ENCODE assay signal across 19 cellular contexts in the genomic region with DNA sequence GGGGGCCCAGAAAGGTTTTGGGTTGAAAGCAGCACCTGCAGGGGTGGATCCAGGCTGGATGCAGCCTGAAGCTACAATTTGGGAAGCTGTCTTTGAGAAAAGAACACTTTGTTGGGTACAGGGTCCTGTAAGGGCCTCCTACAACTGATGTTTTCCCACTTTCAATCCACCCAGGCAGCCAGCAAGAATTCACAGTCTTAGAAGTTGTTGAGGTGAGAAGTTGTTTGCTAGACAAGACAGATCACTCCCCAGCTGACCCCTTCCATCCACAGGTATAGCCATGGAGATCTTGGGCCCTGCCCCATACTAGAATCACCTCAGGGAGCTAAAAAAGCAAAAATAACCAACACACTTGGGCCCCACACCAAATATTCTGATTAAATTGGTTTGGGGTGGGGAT. TPM values are rescaled to one million over a fixed set of nuclear protein-coding genes. Genes with fewer than 3 reads are reported as not detected.
A peak's percentile ranks its signal among the peaks of the same experiment; 100 is the strongest.
DNase-seq lines count a peak whose midpoint lies in the region; ATAC-seq, FAIRE-seq and TF ChIP-seq lines count a peak whose summit lies in the region.
"Had no signal": no experiment of that assay in that cellular context is flagged by ENCODE, and none has a peak within 500 bp of the region (broad histone marks: within the 10 kb centered on the region; RNA-seq: fewer than 3 reads in every experiment).

No MANE protein-coding gene starts in this region.

- H3K9ac ChIP-seq in mesenchymal stem cell (ENCODE audit: low read length) (no peak overlapping the region), smooth muscle cell (ENCODE audit: low read depth) (no peak overlapping the region), HepG2 (ENCODE audit: insufficient read depth, low read depth, low read length) (no peak overlapping the region)
- H3K9ac ChIP-seq: KMS-11 had no signal

- H3K4me2 ChIP-seq in OCI-LY7 (ENCODE audit: low read length) (no peak overlapping the region), mesenchymal stem cell (ENCODE audit: low read length, poor library complexity, severe bottlenecking) (no peak overlapping the region), smooth muscle cell (no peak overlapping the region), HepG2 (ENCODE audit: low read depth, low read length) (no peak overlapping the region)
- H3K4me2 ChIP-seq: KMS-11 had no signal

- peak overlapping the region; percentile 62 for H3K27ac Mint-ChIP-seq in activated naive CD4-positive, alpha-beta T cell treated with anti-CD3 and anti-CD28 coated beads, Interleukin-2, amount 10 ng/mL, durations not matched to agents 7 days and 5 days
- H3K27ac Mint-ChIP-seq in activated naive CD4-positive, alpha-beta T cell treated with anti-CD3 and anti-CD28 coated beads for 36 hours, result no peak overlapping the region

- H3F3A ChIP-seq in smooth muscle cell (ENCODE audit: low read depth), result peaks cover 18% of the 10 kb centered on the region

- H3K4me3 Mint-ChIP-seq in activated naive CD4-positive, alpha-beta T cell treated with anti-CD3 and anti-CD28 coated beads, Interleukin-2, amount 10 ng/mL, durations not matched to agents 7 days and 5 days, result no peak overlapping the region
- H3K4me3 Mint-ChIP-seq in activated naive CD4-positive, alpha-beta T cell treated with anti-CD3 and anti-CD28 coated beads for 36 hours, result no peak overlapping the region
- H3K4me3 Mint-ChIP-seq: H9 had no signal

- H3K4me1 ChIP-seq in OCI-LY7 (ENCODE audit: insufficient read depth, low read length, poor library complexity, severe bottlenecking) (peaks cover 42% of the 10 kb centered on the region), mesenchymal stem cell (ENCODE audit: control insufficient read depth, insufficient read depth, low read depth, low read length) (no peaks in the 10 kb centered on the region), smooth muscle cell (ENCODE audit: low read depth) (peaks cover 6% of the 10 kb centered on the region), foreskin keratinocyte (peaks cover 6% of the 10 kb centered on the region), HepG2 (ENCODE audit: insufficient read depth, low read length) (no peaks in the 10 kb centered on the region)
- H3K4me1 ChIP-seq: Caco-2 had no signal

- no peak for TF ChIP-seq POLR2A in HepG2 (IDR thresholded peaks at IDR 0.05; ENCODE audit: insufficient read depth in 1 of 2, low read depth in 2 of 2, low read length in 2 of 2)

- no peak overlapping the region for H4K8ac ChIP-seq in mesenchymal stem cell (ENCODE audit: low read length)

- H3K27ac ChIP-seq in OCI-LY7 (ENCODE audit: low read depth, low read length, poor library complexity, severe bottlenecking) (peak overlapping the region; percentile 93), mesenchymal stem cell (ENCODE audit: low read length, poor library complexity, severe bottlenecking) (no peak overlapping the region), smooth muscle cell (ENCODE audit: low read depth) (peak overlapping the region; percentile 62), foreskin keratinocyte (no peak overlapping the region), dorsolateral prefrontal cortex (no peak overlapping the region), HepG2 (ENCODE audit: extremely low read length, insufficient read depth, low read length) (no peak overlapping the region)
- H3K27ac ChIP-seq: C4-2B, KMS-11 had no signal

- no peak overlapping the region for H4K91ac ChIP-seq in mesenchymal stem cell (ENCODE audit: low read length)

- no peak for FAIRE-seq in HepG2 (lab: Jason Lieb, UNC)
- FAIRE-seq: A204.1, RCC 7860 had no signal

- H3K36me3 ChIP-seq in OCI-LY7 (ENCODE audit: insufficient read depth, low read length), result no peaks in the 10 kb centered on the region
- H3K36me3 ChIP-seq in mesenchymal stem cell (ENCODE audit: control insufficient read depth in 1 of 2, insufficient read depth in 2 of 2, low read depth in 1 of 2, low read length in 2 of 2), result no peaks in the 10 kb centered on the region
- no peaks in the 10 kb centered on the region for H3K36me3 ChIP-seq in smooth muscle cell (ENCODE audit: low read depth)
- H3K36me3 ChIP-seq in HepG2 (replicated peaks in 1 of 2; ENCODE audit: control insufficient read depth in 1 of 2, insufficient read depth in 2 of 2, low read length in 2 of 2), result no peaks in the 10 kb centered on the region

- no peaks in the 10 kb centered on the region for H3K9me3 ChIP-seq in OCI-LY7 (ENCODE audit: low read length)
- no peaks in the 10 kb centered on the region for H3K9me3 ChIP-seq in mesenchymal stem cell (ENCODE audit: control insufficient read depth, low read length)
- H3K9me3 ChIP-seq in smooth muscle cell (replicated peaks; ENCODE audit: low read depth), result no peaks in the 10 kb centered on the region
- H3K9me3 ChIP-seq in HepG2 (ENCODE audit: low read length), result no peaks in the 10 kb centered on the region
- H3K9me3 ChIP-seq: Caco-2 had no signal

- no peaks in the 10 kb centered on the region for H3K27me3 Mint-ChIP-seq in activated naive CD4-positive, alpha-beta T cell treated with anti-CD3 and anti-CD28 coated beads, Interleukin-2, amount 10 ng/mL, durations not matched to agents 7 days and 5 days
- H3K27me3 Mint-ChIP-seq in activated naive CD4-positive, alpha-beta T cell treated with anti-CD3 and anti-CD28 coated beads for 36 hours (ENCODE audit: low read depth), result no peaks in the 10 kb centered on the region

- no peak overlapping the region for H2AK5ac ChIP-seq in mesenchymal stem cell (ENCODE audit: low read length, severe bottlenecking)

- H3K4me3 ChIP-seq in OCI-LY7 (ENCODE audit: low read depth, low read length, poor library complexity, severe bottlenecking), result no peak overlapping the region
- H3K4me3 ChIP-seq in mesenchymal stem cell (ENCODE audit: insufficient read depth in 1 of 2, low read depth in 1 of 2, low read length in 2 of 2), result no peak overlapping the region
- H3K4me3 ChIP-seq in smooth muscle cell, result no peak overlapping the region
- H3K4me3 ChIP-seq in dorsolateral prefrontal cortex, result no peak overlapping the region
- no peak overlapping the region for H3K4me3 ChIP-seq in HepG2 (replicated peaks in 1 of 3; ENCODE audit: insufficient read depth in 1 of 3, low read depth in 2 of 3, low read length in 3 of 3)

- H4K20me1 ChIP-seq in OCI-LY7 (ENCODE audit: insufficient read depth, low read length) (no peaks in the 10 kb centered on the region), smooth muscle cell (ENCODE audit: low read depth) (no peaks in the 10 kb centered on the region), HepG2 (ENCODE audit: insufficient read depth, low read length) (no peaks in the 10 kb centered on the region)

- POLR2A ChIA-PET in OCI-LY7 (lab: Charles Lee), result interaction anchor here (1.0 to 3.5 kb wide), 2 partner anchors 9 to 11 kb away, joined by 5 to 17 read pairs; a partner anchor contains a TSS
- POLR2A ChIA-PET in HepG2 (lab: Yijun Ruan, JAX), result no interaction called here

- in situ Hi-C loops in HepG2 (cut with HindIII; ENCODE audit: extremely low pct_ligation_motif_present, low pct_unique_long_range_greater_than_20kb), result no loop called here

- H3K79me2 ChIP-seq in OCI-LY7 (ENCODE audit: insufficient read depth, low read depth, low read length) (no peaks in the 10 kb centered on the region), smooth muscle cell (ENCODE audit: low read depth) (no peaks in the 10 kb centered on the region), HepG2 (ENCODE audit: insufficient read depth, low read length) (no peaks in the 10 kb centered on the region)

- TF ChIP-seq CTCF in OCI-LY7 (conservative IDR thresholded peaks at IDR 0.05; ENCODE audit: low read length) (no peak), smooth muscle cell (IDR thresholded peaks at IDR 0.05; ENCODE audit: borderline replicate concordance, insufficient read depth, poor library complexity, severe bottlenecking) (no peak), foreskin keratinocyte (conservative IDR thresholded peaks at IDR 0.05) (no peak), dorsolateral prefrontal cortex (IDR thresholded peaks at IDR 0.05 in 54 of 56, conservative IDR thresholded peaks at IDR 0.05 in 2 of 56; ENCODE audit: low read depth in 1 of 56, partially characterized antibody in 56 of 56) (no peak), HepG2 (CRISPR knock-in tag; IDR thresholded peaks at IDR 0.05) (no peak)

- peaks cover 30% of the 10 kb centered on the region for H3K4me1 Mint-ChIP-seq in activated naive CD4-positive, alpha-beta T cell treated with anti-CD3 and anti-CD28 coated beads, Interleukin-2, amount 10 ng/mL, durations not matched to agents 7 days and 5 days
- H3K4me1 Mint-ChIP-seq in activated naive CD4-positive, alpha-beta T cell treated with anti-CD3 and anti-CD28 coated beads for 36 hours (ENCODE audit: low read depth), result peaks cover 17% of the 10 kb centered on the region
- H3K4me1 Mint-ChIP-seq: H9 had no signal

- no peaks in the 10 kb centered on the region for H3K79me1 ChIP-seq in mesenchymal stem cell (replicated peaks; ENCODE audit: low read length, poor library complexity, severe bottlenecking)

- peak overlapping the region; percentile 39 for H2BK120ac ChIP-seq in mesenchymal stem cell (ENCODE audit: low read depth, low read length)

- CTCF ChIA-PET in activated naive CD4-positive, alpha-beta T cell treated with anti-CD3 and anti-CD28 coated beads, Interleukin-2, amount 10 ng/mL, durations not matched to agents 7 days and 5 days (lab: Charles Lee), result interaction anchor here (2.8 kb wide), 1 partner anchor 73 kb away, joined by 8 read pairs; no protein-coding TSS in a partner anchor
- CTCF ChIA-PET in activated naive CD4-positive, alpha-beta T cell treated with anti-CD3 and anti-CD28 coated beads for 36 hours (lab: Charles Lee), result interaction anchor here (0.6 to 0.7 kb wide), 3 partner anchors 42 to 160 kb away, joined by 3 read pairs; no protein-coding TSS in a partner anchor
- CTCF ChIA-PET in OCI-LY7 (lab: Charles Lee; ENCODE audit: unreplicated experiment) (no interaction called here), HepG2 (lab: Yijun Ruan, JAX; ENCODE audit: low intra/inter-chr PET ratio, low total read pairs) (no interaction called here)

- no peak for DNase-seq in activated naive CD4-positive, alpha-beta T cell treated with anti-CD3 and anti-CD28 coated beads, Interleukin-2, amount 10 ng/mL, durations not matched to agents 7 days and 5 days
- DNase-seq in activated naive CD4-positive, alpha-beta T cell treated with anti-CD3 and anti-CD28 coated beads for 36 hours, result no peak
- DNase-seq in OCI-LY7 (ENCODE audit: low spot score) (no peak), mesenchymal stem cell (no peak), smooth muscle cell (lab: John Stamatoyannopoulos, UW; ENCODE audit: unreplicated experiment) (no peak), foreskin keratinocyte (no peak), dorsolateral prefrontal cortex (no peak), HepG2 (ENCODE audit: low spot score) (no peak)
- DNase-seq: Caco-2, EL, H9, NCI-H1436 treated with DMSO at 0.1 percent for 48 hours, NCI-H2029 treated with DMSO at 0.1 percent for 48 hours, NCI-H510A, NCI-H774 had no signal

- no peak overlapping the region for H3K4ac ChIP-seq in mesenchymal stem cell (ENCODE audit: low read depth in 1 of 2, low read length in 2 of 2)

- H3K18ac ChIP-seq in mesenchymal stem cell (ENCODE audit: low read depth in 1 of 2, low read length in 2 of 2), result peak overlapping the region in 1 of 2 experiments; percentile 55

- no TSS peak for BruUV-seq in OCI-LY7 (replicated peaks; lab: Mats Ljungman, UMichigan)
- no TSS peak for BruUV-seq in HepG2 (replicated peaks; lab: Mats Ljungman, UMichigan)

- H3K27me3 ChIP-seq in mesenchymal stem cell (ENCODE audit: control insufficient read depth in 1 of 2, insufficient read depth in 1 of 2, low read length in 2 of 2) (no peaks in the 10 kb centered on the region), smooth muscle cell (ENCODE audit: low read depth) (no peaks in the 10 kb centered on the region), foreskin keratinocyte (no peaks in the 10 kb centered on the region), dorsolateral prefrontal cortex (no peaks in the 10 kb centered on the region), HepG2 (ENCODE audit: control insufficient read depth in 1 of 2, insufficient read depth in 2 of 2, low read length in 2 of 2) (no peaks in the 10 kb centered on the region)

- no peak overlapping the region for H3K14ac ChIP-seq in mesenchymal stem cell (ENCODE audit: low read length in 2 of 2)

- intact Hi-C loops in activated naive CD4-positive, alpha-beta T cell treated with anti-CD3 and anti-CD28 coated beads for 36 hours (cut with micrococcal nuclease), result no loop called here
- intact Hi-C loops in OCI-LY7 (cut with micrococcal nuclease; ENCODE audit: unreplicated experiment) (no loop called here), dorsolateral prefrontal cortex (cut with DNase I) (no loop called here), HepG2 (cut with micrococcal nuclease; ENCODE audit: unreplicated experiment) (no loop called here)

- TF ChIP-seq RAD21 in HepG2 (CRISPR knock-in tag; IDR thresholded peaks at IDR 0.05), result no peak

- H2BK5ac ChIP-seq in mesenchymal stem cell (ENCODE audit: low read depth, low read length, poor library complexity, severe bottlenecking), result no peak overlapping the region

- no peak for ATAC-seq in foreskin keratinocyte
- ATAC-seq in HepG2, result no peak

- H3K9me2 ChIP-seq in OCI-LY7 (ENCODE audit: insufficient read depth, low read length), result no peaks in the 10 kb centered on the region

- H3K36me3 Mint-ChIP-seq in activated naive CD4-positive, alpha-beta T cell treated with anti-CD3 and anti-CD28 coated beads, Interleukin-2, amount 10 ng/mL, durations not matched to agents 7 days and 5 days, result peaks cover 4% of the 10 kb centered on the region
- H3K36me3 Mint-ChIP-seq in activated naive CD4-positive, alpha-beta T cell treated with anti-CD3 and anti-CD28 coated beads for 36 hours (ENCODE audit: low read depth), result no peaks in the 10 kb centered on the region

- H3K23ac ChIP-seq in mesenchymal stem cell (ENCODE audit: low read length in 2 of 2), result no peak overlapping the region

- H2BK15ac ChIP-seq in mesenchymal stem cell (ENCODE audit: low read depth, poor library complexity, severe bottlenecking), result no peak overlapping the region

- H2AFZ ChIP-seq in OCI-LY7 (ENCODE audit: low read length) (peak overlapping the region; percentile 69), mesenchymal stem cell (ENCODE audit: low read depth, low read length) (no peak overlapping the region), smooth muscle cell (ENCODE audit: low read depth) (no peak overlapping the region), HepG2 (ENCODE audit: low read length) (no peak overlapping the region)

- H2BK12ac ChIP-seq in mesenchymal stem cell (ENCODE audit: low read length in 2 of 2), result peak overlapping the region in 1 of 2 experiments; percentile 11

- TF ChIP-seq EP300 in HepG2 (IDR thresholded peaks at IDR 0.05; ENCODE audit: low read depth in 2 of 2, low read length in 2 of 2), result no peak
- no peak for TF ChIP-seq EP300 in HepG2 (CRISPR knock-in tag; IDR thresholded peaks at IDR 0.05; ENCODE audit: borderline replicate concordance)

- H3K9me3 Mint-ChIP-seq in activated naive CD4-positive, alpha-beta T cell treated with anti-CD3 and anti-CD28 coated beads, Interleukin-2, amount 10 ng/mL, durations not matched to agents 7 days and 5 days, result peaks cover 2% of the 10 kb centered on the region
- no peaks in the 10 kb centered on the region for H3K9me3 Mint-ChIP-seq in activated naive CD4-positive, alpha-beta T cell treated with anti-CD3 and anti-CD28 coated beads for 36 hours

RNA-seq across cellular contexts. Expression of a gene that starts 10.3 kb away (rescaled TPM):
- under 1 TPM in 1 of 2 experiments, not detected in 1; 0.05 TPM for total RNA-seq in activated naive CD4-positive, alpha-beta T cell treated with anti-CD3 and anti-CD28 coated beads for 36 hours
- total RNA-seq in OCI-LY7 (2014; rRNA removed; shearing (Covaris generic)), result 15.3 and 16.1 TPM in 2 replicates
- total RNA-seq in OCI-LY7 (2022) (11.8 and 14.6 TPM in 2 replicates), smooth muscle cell (41.6 and 42.6 TPM in 2 replicates), foreskin keratinocyte (0.10 TPM in 1 of 2 replicates, not detected in the other), dorsolateral prefrontal cortex (10 to 100 TPM in 55 of 120 experiments, 1 to 10 TPM in 65; 2.4 to 31.5 (median 9.5) TPM), HepG2 (2016; rRNA removed; fragmentation: Illumina TruSeq; extraction: Trizol) (2.6 and 4.4 TPM in 2 replicates)
- polyA plus RNA-seq in mesenchymal stem cell (2013, experiment 1 of 2), result 5.5 TPM
- polyA plus RNA-seq in mesenchymal stem cell (2013, experiment 2 of 2), result 5.6 TPM
- polyA plus RNA-seq in smooth muscle cell (37.9 and 44.0 TPM in 2 replicates), foreskin keratinocyte (0.02 and 0.03 TPM in 2 replicates), HepG2 (2011; rRNA removed) (3.1 and 3.3 TPM in 2 replicates)
- 0.79 and 0.91 TPM in 2 replicates for total RNA-seq in HepG2 (2016; cell fraction: cytosol; rRNA removed; fragmentation: Illumina TruSeq; extraction: Trizol; ENCODE audit: low read depth)
- 2.3 and 4.5 TPM in 2 replicates for total RNA-seq in HepG2 (2016; cell fraction: insoluble cytoplasmic fraction; rRNA removed; fragmentation: Illumina TruSeq; extraction: Trizol)
- 2.0 and 2.2 TPM in 2 replicates for total RNA-seq in HepG2 (2016; cell fraction: membrane; rRNA removed; fragmentation: Illumina TruSeq; extraction: Trizol)
- total RNA-seq in HepG2 (2016; cell fraction: nucleus; rRNA removed; fragmentation: Illumina TruSeq; extraction: Trizol), result 7.0 and 9.1 TPM in 2 replicates
- 1.3 and 2.9 TPM in 2 replicates for polyA plus RNA-seq in HepG2 (2011; cell fraction: cytosol; rRNA removed)
- 6.7 and 14.1 TPM in 2 replicates for polyA plus RNA-seq in HepG2 (2011; cell fraction: nucleus; rRNA removed)
- polyA plus RNA-seq in HepG2 (2012), result 3.3 and 3.9 TPM in 2 replicates
- 1.1 and 2.0 TPM in 2 replicates for polyA plus RNA-seq in HepG2 (2016; cell fraction: cytosol; fragmentation: Illumina TruSeq; extraction: Trizol; ENCODE audit: low read depth)
- polyA plus RNA-seq in HepG2 (2016; cell fraction: insoluble cytoplasmic fraction; fragmentation: Illumina TruSeq; extraction: Trizol; ENCODE audit: low read depth), result 2.3 and 2.9 TPM in 2 replicates
- polyA plus RNA-seq in HepG2 (2016; cell fraction: membrane; fragmentation: Illumina TruSeq; extraction: Trizol; ENCODE audit: low read depth), result 1.5 and 2.1 TPM in 2 replicates
- polyA plus RNA-seq in HepG2 (2016; cell fraction: nucleus; fragmentation: Illumina TruSeq; extraction: Trizol; ENCODE audit: insufficient read depth, low read depth), result 7.1 and 8.1 TPM in 2 replicates
- polyA minus RNA-seq in HepG2 (2011; rRNA and poly(A)+ RNA removed; ENCODE audit: low replicate concordance), result 19.3 and 109 TPM in 2 replicates
- polyA minus RNA-seq in HepG2 (2011; cell fraction: cytosol; rRNA and poly(A)+ RNA removed), result 5.3 and 5.6 TPM in 2 replicates
- polyA minus RNA-seq in HepG2 (2011; cell fraction: nucleus; rRNA and poly(A)+ RNA removed), result 11.7 and 25.1 TPM in 2 replicates

Comparison
In these comparisons a context has a peak if more than half of its experiments do, and no peak if none do; other contexts are left out.
1. H3K27ac ChIP-seq: peak in OCI-LY7 (single experiment) and smooth muscle cell (single experiment); none in mesenchymal stem cell (single experiment), foreskin keratinocyte (single experiment), dorsolateral prefrontal cortex (0 of 59) and HepG2 (single experiment).
2. CTCF ChIA-PET loops: an anchor here in activated naive CD4-positive, alpha-beta T cell treated with anti-CD3 and anti-CD28 coated beads, Interleukin-2, amount 10 ng/mL, durations not matched to agents 7 days and 5 days (2.8 kb wide) and activated naive CD4-positive, alpha-beta T cell treated with anti-CD3 and anti-CD28 coated beads for 36 hours (0.6 to 0.7 kb wide); none called in OCI-LY7 and HepG2.